In the genomic region with DNA sequence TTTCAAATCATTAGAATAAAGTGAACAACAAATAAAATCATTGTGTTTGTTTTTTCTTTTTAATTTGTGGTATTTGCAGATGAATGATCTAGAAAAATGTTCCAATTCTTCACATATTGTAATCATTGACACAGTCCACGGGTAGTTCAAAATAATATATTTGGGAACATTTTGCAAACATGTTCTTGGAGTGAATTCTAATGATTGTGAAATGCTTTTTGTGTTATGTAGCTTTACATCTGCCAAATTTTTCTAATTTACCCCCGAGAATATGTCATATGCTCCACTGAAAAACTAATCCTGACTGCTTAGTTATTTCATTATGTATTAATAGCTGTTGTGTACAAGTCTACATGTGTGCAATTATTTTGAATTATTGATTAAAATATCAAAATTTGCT, we compare ENCODE assay signal across 24 cellular contexts.
"Had no signal": no experiment of that assay in that cellular context is flagged by ENCODE, and none has a peak within 500 bp of the region (broad histone marks: within the 10 kb centered on the region; RNA-seq: fewer than 3 reads in every experiment).

No MANE protein-coding gene starts in this region.

- H3K9me3 ChIP-seq: colonic mucosa, transverse colon had no signal

- H3K27me3 ChIP-seq: colonic mucosa, transverse colon had no signal

- ATAC-seq: activated CD4-positive, CD25-positive, alpha-beta regulatory T cell treated with anti-CD3 and anti-CD28 coated beads, Interleukin-2, amount 50 U/mL, for 24 hours; activated CD8-positive, alpha-beta memory T cell treated with anti-CD3 and anti-CD28 coated beads, Interleukin-2, amount 10 ng/mL, durations not matched to agents 7 days and 5 days; activated CD8-positive, alpha-beta T cell treated with anti-CD3 and anti-CD28 coated beads for 36 hours; activated naive CD8-positive, alpha-beta T cell treated with anti-CD3 and anti-CD28 coated beads, Interleukin-2, amount 50 U/mL, for 24 hours; left lobe of liver; naive thymus-derived CD4-positive, alpha-beta T cell; stimulated activated naive CD8-positive, alpha-beta T cell treated with anti-CD3 and anti-CD28 coated beads, Interleukin-15, Interleukin-2, amounts not matched to agents 100 U/mL and 50 U/mL, for 24 hours; T-cell had no signal

- H3K36me3 ChIP-seq: colonic mucosa, transverse colon had no signal

- DNase-seq: activated CD4-positive, alpha-beta T cell treated with anti-CD3 and anti-CD28 coated beads, Interleukin-2, amount 10 ng/mL, durations not matched to agents 7 days and 5 days; activated CD8-positive, alpha-beta memory T cell treated with anti-CD3 and anti-CD28 coated beads, Interleukin-2, amount 10 ng/mL, durations not matched to agents 7 days and 5 days; activated CD8-positive, alpha-beta T cell treated with anti-CD3 and anti-CD28 coated beads for 36 hours; activated effector memory CD4-positive, alpha-beta T cell treated with anti-CD3 and anti-CD28 coated beads, Interleukin-2, amount 50 U/mL, for 16 hours; activated naive CD4-positive, alpha-beta T cell treated with anti-CD3 and anti-CD28 coated beads, Interleukin-2, amount 50 U/mL, for 16 hours; activated naive CD8-positive, alpha-beta T cell treated with anti-CD3 and anti-CD28 coated beads, Interleukin-2, amount 50 U/mL, for 24 hours; activated T-cell treated with anti-CD3 and anti-CD28 coated beads for 4 hours; anterior cingulate cortex; central memory CD4-positive, alpha-beta T cell; colonic mucosa; endodermal cell; naive thymus-derived CD4-positive, alpha-beta T cell; occipital lobe; retina; stimulated activated CD4-positive, alpha-beta T cell treated with anti-CD3 and anti-CD28 coated beads, Interleukin-12 subunit alpha, Interleukin-12 subunit beta, amount 100 ng/mL, for 4 hours; stimulated activated CD4-positive, alpha-beta T cell treated with anti-CD3 and anti-CD28 coated beads, Interleukin-4, amount 100 ng/mL, for 4 hours; stimulated activated naive CD8-positive, alpha-beta T cell treated with anti-CD3 and anti-CD28 coated beads, Interleukin-15, Interleukin-2, amounts not matched to agents 100 U/mL and 50 U/mL, for 24 hours; T-cell; transverse colon had no signal

- H3K4me3 ChIP-seq: colonic mucosa, transverse colon had no signal

- FAIRE-seq: urothelium cell line had no signal

- H3K27ac ChIP-seq: colonic mucosa, epithelial cell of prostate, transverse colon, VCaP had no signal

- H3K4me1 ChIP-seq: colonic mucosa, transverse colon had no signal
